In genomic region chr11:58067685-58068084, GRCh38 we compare ENCODE assay signal across 1 cellular context.
TF ChIP-seq lines count a peak whose summit lies in the region.

No MANE protein-coding gene starts in this region.

TF ChIP-seq in IMR-90, 13 proteins besides CTCF, POLR2A, EP300 and RAD21:
- TF ChIP-seq MXI1 (IDR thresholded peaks at IDR 0.05; ENCODE audit: borderline replicate concordance, low read depth, low read length) = no peak
- no peak for TF ChIP-seq CHD1 (IDR thresholded peaks at IDR 0.05; ENCODE audit: low read depth, low read length)
